In genomic region chr6:115854866-115855665, GRCh38 we compare ENCODE assay signal across 24 cellular contexts.
"Had no signal": no experiment of that assay in that cellular context is flagged by ENCODE, and none has a peak within 500 bp of the region (broad histone marks: within the 10 kb centered on the region; RNA-seq: fewer than 3 reads in every experiment).

No MANE protein-coding gene starts in this region.

- H3K27ac ChIP-seq: KMS-11, SJSA1, SK-N-MC had no signal

- H3K9ac ChIP-seq: KMS-11 had no signal

- DNase-seq: Kasumi-1, MV-4-11, NCI-H1048, NCI-H1105, NCI-H1417, NCI-H1436 treated with DMSO at 0.1 percent for 48 hours, NCI-H1694, NCI-H187 treated with DMSO at 0.1 percent for 48 hours, NCI-H2029 treated with DMSO at 0.1 percent for 48 hours, NCI-H2227 treated with DMSO at 0.1 percent for 48 hours, NCI-H446, NCI-H510A, NCI-H524 treated with DMSO at 0.1 percent for 48 hours, NCI-H69, NCI-H774, Right ventricle myocardium superior, RPMI8226, SIG-M5 had no signal

- ATAC-seq: K562 had no signal

- H3K4me1 Mint-ChIP-seq: IgD-negative memory B cell had no signal

- FAIRE-seq: K562, RCC 7860 had no signal

- H3K27ac Mint-ChIP-seq: IgD-negative memory B cell had no signal

- H3K36me3 Mint-ChIP-seq: IgD-negative memory B cell had no signal

- H3K4me3 Mint-ChIP-seq: IgD-negative memory B cell had no signal

- H3K36me3 ChIP-seq: SJSA1 had no signal

- H3K4me3 ChIP-seq: K562, SJSA1, SK-N-MC had no signal

- H3K27me3 ChIP-seq: SJSA1 had no signal

- H3K27me3 Mint-ChIP-seq: IgD-negative memory B cell had no signal

- H3K4me1 ChIP-seq: SJSA1 had no signal
